In the genomic region with DNA sequence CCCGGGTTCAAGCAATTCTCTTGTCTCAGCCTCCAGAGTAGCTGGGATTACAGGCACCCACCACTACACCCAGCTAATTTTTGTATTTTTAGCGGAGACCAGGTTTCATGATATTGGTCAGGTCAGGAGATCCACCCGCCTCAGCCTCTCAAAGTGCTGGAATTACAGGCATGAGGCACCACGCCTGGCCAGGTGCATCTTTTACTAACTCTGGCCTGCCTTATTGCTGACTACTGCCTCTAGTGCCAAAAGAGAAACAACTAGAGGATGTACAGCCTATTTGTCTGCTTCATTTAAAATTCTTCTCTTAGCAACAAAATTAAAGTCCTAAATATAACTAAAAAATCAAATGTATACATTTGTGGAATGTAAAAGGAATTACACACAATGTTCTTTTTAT, we compare ENCODE assay signal across 2 cellular contexts.
TF ChIP-seq lines count a peak whose summit lies in the region.

No MANE protein-coding gene starts in this region.

TF ChIP-seq in SK-N-SH treated with all-trans-retinoic acid at 6 μM for 48 hours, 23 proteins besides CTCF, POLR2A, EP300 and RAD21:
- TF ChIP-seq ZC3H10 (CRISPR knock-in tag; IDR thresholded peaks at IDR 0.05) (no peak), SNAI2 (CRISPR knock-in tag; IDR thresholded peaks at IDR 0.05) (no peak), ARNTL (CRISPR knock-in tag; IDR thresholded peaks at IDR 0.05; ENCODE audit: borderline replicate concordance, low read depth) (no peak), BACH2 (CRISPR knock-in tag; IDR thresholded peaks at IDR 0.05; ENCODE audit: borderline replicate concordance) (no peak)

TF ChIP-seq in SK-N-SH, 30 proteins besides CTCF, POLR2A, EP300 and RAD21:
- TF ChIP-seq MXI1 (IDR thresholded peaks at IDR 0.05; ENCODE audit: low read depth, low read length) = no peak
- TF ChIP-seq, protein P1, sequence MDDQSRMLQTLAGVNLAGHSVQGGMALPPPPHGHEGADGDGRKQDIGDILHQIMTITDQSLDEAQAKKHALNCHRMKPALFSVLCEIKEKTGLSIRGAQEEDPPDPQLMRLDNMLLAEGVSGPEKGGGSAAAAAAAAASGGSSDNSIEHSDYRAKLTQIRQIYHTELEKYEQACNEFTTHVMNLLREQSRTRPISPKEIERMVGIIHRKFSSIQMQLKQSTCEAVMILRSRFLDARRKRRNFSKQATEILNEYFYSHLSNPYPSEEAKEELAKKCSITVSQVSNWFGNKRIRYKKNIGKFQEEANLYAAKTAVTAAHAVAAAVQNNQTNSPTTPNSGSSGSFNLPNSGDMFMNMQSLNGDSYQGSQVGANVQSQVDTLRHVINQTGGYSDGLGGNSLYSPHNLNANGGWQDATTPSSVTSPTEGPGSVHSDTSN (IDR thresholded peaks at IDR 0.05) = no peak
- no peak for TF ChIP-seq MEF2A (IDR thresholded peaks at IDR 0.05; ENCODE audit: borderline replicate concordance, low read depth)
- no peak for TF ChIP-seq EZH2phosphoT487 (IDR thresholded peaks at IDR 0.05; ENCODE audit: borderline replicate concordance, low read depth)
- TF ChIP-seq POLR2AphosphoS5 (IDR thresholded peaks at IDR 0.05; ENCODE audit: low read depth, low read length) = no peak
- TF ChIP-seq NRF1 (IDR thresholded peaks at IDR 0.05; ENCODE audit: low read depth, low read length) = no peak
- TF ChIP-seq RFX5 (IDR thresholded peaks at IDR 0.05; ENCODE audit: low read length) = no peak
